ENCODE assay signal across 23 cellular contexts in the genomic region with DNA sequence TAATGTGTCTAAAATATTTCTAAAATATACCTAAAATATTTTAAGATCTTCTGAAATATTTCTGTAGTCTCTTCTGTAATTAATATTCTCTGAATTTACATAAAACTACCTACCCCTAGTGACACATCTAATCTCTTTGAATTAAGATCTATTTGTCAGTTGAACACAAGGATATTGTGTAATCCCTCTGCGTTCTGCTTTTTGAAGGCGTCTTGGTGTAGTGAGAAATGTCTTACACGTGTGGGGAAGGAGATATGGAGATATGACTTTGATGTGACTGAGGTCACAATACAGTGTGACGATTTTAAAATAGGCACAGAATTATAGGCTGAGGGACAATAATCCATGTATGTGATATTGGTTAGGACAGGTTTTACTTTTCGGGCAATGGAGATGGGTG.
"Had no signal": no experiment of that assay in that cellular context is flagged by ENCODE, and none has a peak within 500 bp of the region (broad histone marks: within the 10 kb centered on the region; RNA-seq: fewer than 3 reads in every experiment).

No MANE protein-coding gene starts in this region.

- DNase-seq: activated B cell treated with CpG ODN at 0.5 μM for 24 hours; activated CD4-positive, alpha-beta memory T cell treated with anti-CD3 and anti-CD28 coated beads for 36 hours; activated CD4-positive, alpha-beta T cell treated with anti-CD3 and anti-CD28 coated beads, Interleukin-2, amount 10 ng/mL, durations not matched to agents 7 days and 5 days; activated gamma-delta T cell treated with Interleukin-2 at 50 U/mL for 16 hours; activated naive CD4-positive, alpha-beta T cell treated with anti-CD3 and anti-CD28 coated beads, Interleukin-2, amount 10 ng/mL, durations not matched to agents 7 days and 5 days; activated naive CD8-positive, alpha-beta T cell treated with anti-CD3 and anti-CD28 coated beads for 36 hours; activated T-cell treated with anti-CD3 and anti-CD28 coated beads, Interleukin-2, amount 50 U/mL, for 72 hours; anterior cingulate cortex; Karpas-422; NCI-H146; NCI-H187 treated with DMSO at 0.1 percent for 48 hours; NCI-H2081 treated with DMSO at 0.1 percent for 48 hours; NCI-H446; NCI-H524; Peyer's patch; Right ventricle myocardium superior; SJCRH30; SK-N-SH; T-helper 17 cell; T-helper 9 cell had no signal

- H3K27ac ChIP-seq: coronary artery, Peyer's patch, RWPE1, SJCRH30 had no signal

- H3K36me3 ChIP-seq: Peyer's patch, SJCRH30 had no signal

- H3K9me3 ChIP-seq: Peyer's patch, SJCRH30, SK-N-SH had no signal

- ATAC-seq: activated T-cell treated with anti-CD3 and anti-CD28 coated beads, Interleukin-2, amount 50 U/mL, for 72 hours; T-helper 17 cell had no signal

- H3K4me1 ChIP-seq: Peyer's patch, SJCRH30 had no signal

- H3K4me3 ChIP-seq: coronary artery, Peyer's patch, SJCRH30 had no signal

- H3K9ac ChIP-seq: SK-N-SH had no signal

- H3K4me2 ChIP-seq: SK-N-SH had no signal

- FAIRE-seq: TTC549 had no signal

- H3K27me3 ChIP-seq: Peyer's patch, SJCRH30 had no signal
